In the genomic region with DNA sequence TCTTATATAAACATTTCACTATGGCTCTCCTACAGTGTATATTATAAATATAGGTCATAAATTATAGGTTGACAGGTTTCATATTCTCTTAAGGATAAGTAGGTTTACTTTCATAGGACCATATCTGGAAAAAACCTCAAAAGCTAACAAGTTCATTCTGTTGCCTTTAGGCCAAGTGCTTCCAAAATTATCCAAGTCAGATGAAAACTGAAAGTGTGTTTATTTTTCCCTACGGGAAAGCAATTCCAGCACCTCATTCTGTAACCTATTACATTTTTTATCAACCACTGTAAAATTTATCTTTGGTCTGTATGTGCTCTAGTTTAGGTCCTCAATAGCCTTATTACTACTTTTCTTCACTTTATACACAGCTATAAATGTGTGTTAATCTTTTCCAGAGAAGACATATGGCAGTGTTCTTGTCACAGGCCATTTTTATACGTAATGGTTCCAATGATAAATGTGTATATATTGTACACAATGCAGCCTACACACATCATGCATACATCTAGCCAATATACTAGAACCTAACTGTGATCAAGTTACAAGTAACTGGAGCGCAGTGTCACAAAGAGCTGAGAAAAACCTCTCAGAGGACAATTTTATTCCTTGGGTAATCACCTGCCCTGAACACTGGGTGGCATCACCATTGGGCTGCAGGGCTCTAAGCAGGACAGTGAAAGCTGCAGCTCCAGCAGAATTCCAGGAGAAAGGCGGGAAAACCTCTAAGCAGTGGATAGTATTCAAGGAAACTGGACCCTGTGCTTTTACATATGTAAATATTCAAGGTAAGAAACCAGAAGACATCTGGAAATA, we compare ENCODE assay signal across 14 cellular contexts.
DNase-seq lines count a peak whose midpoint lies in the region; ATAC-seq, FAIRE-seq and TF ChIP-seq lines count a peak whose summit lies in the region.
"Had no signal": no experiment of that assay in that cellular context is flagged by ENCODE, and none has a peak within 500 bp of the region (broad histone marks: within the 10 kb centered on the region; RNA-seq: fewer than 3 reads in every experiment).

No MANE protein-coding gene starts in this region.

- TF ChIP-seq CTCF in K562 (IDR thresholded peaks at IDR 0.05 in 2 of 3, conservative IDR thresholded peaks at IDR 0.05 in 1 of 3; ENCODE audit: insufficient read depth in 2 of 3, low read depth in 1 of 3, low read length in 3 of 3) (0 out of 6 replicates have a peak, but pooled peaks of 1 of the 3 experiments have one; percentile 19), Calu3 (IDR thresholded peaks at IDR 0.05; ENCODE audit: unreplicated experiment) (no peak)

- no peaks in the 10 kb centered on the region for H3K9me1 ChIP-seq in K562 (ENCODE audit: control insufficient read depth, insufficient read depth, low read length)

- H3K79me2 ChIP-seq in K562 (ENCODE audit: control insufficient read depth, insufficient read depth, low read length), result no peaks in the 10 kb centered on the region

- H3K4me3 ChIP-seq in K562, result no peak overlapping the region

- 0% methylated on average over 4 of the region's 4 CpGs for WGBS in K562 (ENCODE audit: insufficient coverage, low coverage, missing lambda C conversion rate)

- no peaks in the 10 kb centered on the region for H3K36me3 Mint-ChIP-seq in Calu3 (ENCODE audit: insufficient read depth, unreplicated experiment)

- H3K27ac ChIP-seq in K562 (ENCODE audit: extremely low read depth, low read depth, low read length), result no peak overlapping the region

- TF ChIP-seq EP300 in K562 (IDR thresholded peaks at IDR 0.05; ENCODE audit: low read length), result no peak

- no peaks in the 10 kb centered on the region for H3K27me3 ChIP-seq in K562 (ENCODE audit: control insufficient read depth in 2 of 2, insufficient read depth in 2 of 2, low read length in 2 of 2)

- FAIRE-seq in K562 (lab: Jason Lieb, UNC), result no peak

- POLR2A ChIA-PET in K562 (lab: Yijun Ruan, JAX), result no interaction called here

- no peaks in the 10 kb centered on the region for H3K4me1 ChIP-seq in K562 (replicated peaks in 1 of 2; ENCODE audit: control insufficient read depth in 2 of 2, insufficient read depth in 2 of 2, low read length in 2 of 2)

- no peaks in the 10 kb centered on the region for H3K36me3 ChIP-seq in K562 (ENCODE audit: control insufficient read depth, insufficient read depth, low read length)

- H3K9ac ChIP-seq in K562 (ENCODE audit: insufficient read depth in 1 of 2, low read depth in 2 of 2, low read length in 2 of 2), result no peak overlapping the region

- no peak for TF ChIP-seq POLR2A in K562 (conservative IDR thresholded peaks at IDR 0.05)

- no peaks in the 10 kb centered on the region for H3K4me1 Mint-ChIP-seq in Calu3 (ENCODE audit: low read depth, unreplicated experiment)
- H3K4me1 Mint-ChIP-seq: activated naive CD8-positive, alpha-beta T cell treated with anti-CD3 and anti-CD28 coated beads, Interleukin-2, amount 50 U/mL, for 24 hours had no signal

- H2AFZ ChIP-seq in K562 (ENCODE audit: low read depth, low read length), result no peak overlapping the region

- DNase-seq in ELF-1 (ENCODE audit: low read depth, low spot score), result peak; percentile 46
- peak; percentile 4 for DNase-seq in LHCN-M2 (ENCODE audit: low read depth)
- DNase-seq in K562 (ENCODE audit: extremely low read depth in 1 of 4, low spot score in 3 of 4), result no peak
- DNase-seq in left lobe of liver (ENCODE audit: low spot score), result no peak
- no peak for DNase-seq in activated T-cell treated with anti-CD3 and anti-CD28 coated beads, Interleukin-2, amount 50 U/mL, for 48 hours
- no peak for DNase-seq in Calu3
- no peak for DNase-seq in HK-2 (ENCODE audit: unreplicated experiment)
- DNase-seq: activated CD8-positive, alpha-beta memory T cell treated with anti-CD3 and anti-CD28 coated beads, Interleukin-2, amount 50 U/mL, for 4 hours; activated naive CD8-positive, alpha-beta T cell treated with anti-CD3 and anti-CD28 coated beads, Interleukin-2, amount 50 U/mL, for 24 hours; glutamatergic neuron; midbrain; NCI-H1436 treated with DMSO at 0.1 percent for 48 hours; stimulated activated naive CD4-positive, alpha-beta T cell treated with Interleukin-2 at 50 U/mL for 16 hours had no signal

- in situ Hi-C loops in K562 (cut with MboI), result no loop called here

- intact Hi-C loops in K562 (cut with micrococcal nuclease) (no loop called here), Calu3 (cut with micrococcal nuclease; ENCODE audit: unreplicated experiment) (no loop called here)

- no peak overlapping the region for H3K27ac Mint-ChIP-seq in Calu3 (ENCODE audit: unreplicated experiment)
- H3K27ac Mint-ChIP-seq: activated naive CD8-positive, alpha-beta T cell treated with anti-CD3 and anti-CD28 coated beads, Interleukin-2, amount 50 U/mL, for 24 hours had no signal

- no peak overlapping the region for H3K4me2 ChIP-seq in K562 (ENCODE audit: insufficient read depth, low read length)

- H3K27me3 Mint-ChIP-seq in Calu3 (ENCODE audit: unreplicated experiment), result no peaks in the 10 kb centered on the region
- H3K27me3 Mint-ChIP-seq: activated naive CD8-positive, alpha-beta T cell treated with anti-CD3 and anti-CD28 coated beads, Interleukin-2, amount 50 U/mL, for 24 hours had no signal

- peaks cover 3% of the 10 kb centered on the region for H3K9me3 Mint-ChIP-seq in Calu3 (ENCODE audit: low read depth, unreplicated experiment)
- H3K9me3 Mint-ChIP-seq: activated naive CD8-positive, alpha-beta T cell treated with anti-CD3 and anti-CD28 coated beads, Interleukin-2, amount 50 U/mL, for 24 hours had no signal

- no peak for ATAC-seq in K562
- peak; percentile 97 for ATAC-seq in left lobe of liver
- no peak for ATAC-seq in GM21576 (IDR thresholded peaks at IDR 0.05; ENCODE audit: unreplicated experiment)
- ATAC-seq: activated naive CD8-positive, alpha-beta T cell treated with anti-CD3 and anti-CD28 coated beads, Interleukin-2, amount 50 U/mL, for 24 hours had no signal

- H3K4me3 Mint-ChIP-seq in Calu3 (ENCODE audit: low read depth, unreplicated experiment), result no peak overlapping the region
- H3K4me3 Mint-ChIP-seq: activated naive CD8-positive, alpha-beta T cell treated with anti-CD3 and anti-CD28 coated beads, Interleukin-2, amount 50 U/mL, for 24 hours had no signal

- CTCF ChIA-PET in K562 (lab: Yijun Ruan, JAX; ENCODE audit: low intra/inter-chr PET ratio), result no interaction called here
- CTCF ChIA-PET in Calu3 (lab: Charles Lee), result interaction anchor here (0.6 kb wide), 2 partner anchors 30 to 107 kb away, joined by 3 read pairs; no protein-coding TSS in a partner anchor

- BruUV-seq in K562 (replicated peaks; lab: Mats Ljungman, UMichigan), result no TSS peak
- no TSS peak for BruUV-seq in Calu3 (replicated peaks; lab: Mats Ljungman, UMichigan)

- TF ChIP-seq RAD21 in K562 (CRISPR knock-in tag; conservative IDR thresholded peaks at IDR 0.05 in 1 of 2, IDR thresholded peaks at IDR 0.05 in 1 of 2), result no peak

- no peaks in the 10 kb centered on the region for H4K20me1 ChIP-seq in K562 (replicated peaks; ENCODE audit: control insufficient read depth, insufficient read depth, low read length)

- H3K9me3 ChIP-seq in K562 (replicated peaks; ENCODE audit: control insufficient read depth, insufficient read depth, low read depth, low read length), result no peaks in the 10 kb centered on the region

TF ChIP-seq in K562, 482 proteins besides CTCF, POLR2A, EP300 and RAD21:
- no peak for TF ChIP-seq E2F1 (CRISPR knock-in tag; IDR thresholded peaks at IDR 0.05)
- TF ChIP-seq MEIS2 (IDR thresholded peaks at IDR 0.05; ENCODE audit: partially characterized antibody), result peak; percentile 13
- TF ChIP-seq, protein P1, sequence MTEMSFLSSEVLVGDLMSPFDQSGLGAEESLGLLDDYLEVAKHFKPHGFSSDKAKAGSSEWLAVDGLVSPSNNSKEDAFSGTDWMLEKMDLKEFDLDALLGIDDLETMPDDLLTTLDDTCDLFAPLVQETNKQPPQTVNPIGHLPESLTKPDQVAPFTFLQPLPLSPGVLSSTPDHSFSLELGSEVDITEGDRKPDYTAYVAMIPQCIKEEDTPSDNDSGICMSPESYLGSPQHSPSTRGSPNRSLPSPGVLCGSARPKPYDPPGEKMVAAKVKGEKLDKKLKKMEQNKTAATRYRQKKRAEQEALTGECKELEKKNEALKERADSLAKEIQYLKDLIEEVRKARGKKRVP (CRISPR knock-in tag; IDR thresholded peaks at IDR 0.05), result no peak

Comparison
In these comparisons a context has a peak if more than half of its experiments do, and no peak if none do; other contexts are left out.
1. DNase-seq: peak in ELF-1 (single experiment) and LHCN-M2 (single experiment); none in K562 (0 of 4), left lobe of liver (single experiment), activated T-cell treated with anti-CD3 and anti-CD28 coated beads, Interleukin-2, amount 50 U/mL, for 48 hours (0 of 2), Calu3 (single experiment) and HK-2 (single experiment).